Comparison of ENCODE assay signal across 17 cellular contexts in genomic region chr3:6805236-6805635, GRCh38. TPM values are rescaled to one million over a fixed set of nuclear protein-coding genes. Genes with fewer than 3 reads are reported as not detected.
"Had no signal": no experiment of that assay in that cellular context is flagged by ENCODE, and none has a peak within 500 bp of the region (broad histone marks: within the 10 kb centered on the region; RNA-seq: fewer than 3 reads in every experiment).

No MANE protein-coding gene starts in this region.

- H3K27me3 ChIP-seq: ascending aorta, transverse colon had no signal

- DNase-seq: activated CD4-positive, alpha-beta T cell treated with anti-CD3 and anti-CD28 coated beads, Interleukin-2, amount 50 U/mL, for 48 hours; activated naive CD4-positive, alpha-beta T cell treated with anti-CD3 and anti-CD28 coated beads for 36 hours; central memory CD4-positive, alpha-beta T cell; cortex of kidney; effector CD8-positive, alpha-beta T cell; kidney; nephron progenitor cell; right cardiac atrium; small intestine; stimulated activated CD4-positive, alpha-beta T cell treated with anti-CD3 and anti-CD28 coated beads, Interleukin-4, amount 100 ng/mL, for 4 hours; stimulated activated CD8-positive, alpha-beta memory T cell treated with anti-CD3 and anti-CD28 coated beads, Interleukin-4, amount 100 ng/mL, for 48 hours; stimulated activated naive CD4-positive, alpha-beta T cell treated with Interleukin-2 at 50 U/mL for 16 hours; transverse colon; WERI-Rb-1 had no signal

- ATAC-seq: right cardiac atrium had no signal

- H3K9me3 ChIP-seq: ascending aorta, transverse colon had no signal

- H3K4me1 ChIP-seq: ascending aorta had no signal

- H3K36me3 ChIP-seq: ascending aorta, transverse colon, WERI-Rb-1 had no signal

- H3K4me3 ChIP-seq: ascending aorta, transverse colon had no signal

- H3K27ac ChIP-seq: ascending aorta, transverse colon, WERI-Rb-1 had no signal

RNA-seq across cellular contexts. Expression of gene GRM7, which starts 55.7 kb away (rescaled TPM):
- total RNA-seq: activated naive CD4-positive, alpha-beta T cell treated with anti-CD3 and anti-CD28 coated beads for 36 hours; activated T-helper 2 cell treated with anti-CD3 and anti-CD28 coated beads, Interferon-gamma antibody, Interleukin-2, Interleukin-4, amounts not matched to agents 10 μg/mL and 5 μg/mL and 100 μg/mL, durations not matched to agents 14 hours and 24 hours and 36 hours; endothelial cell of umbilical vein; right cardiac atrium had no signal
- polyA plus RNA-seq: right cardiac atrium had no signal
